27 cellular contexts compared by ENCODE assay signal in genomic region chr4:54714631-54715030, GRCh38. TPM values are rescaled to one million over a fixed set of nuclear protein-coding genes. Genes with fewer than 3 reads are reported as not detected.
DNase-seq lines count a peak whose midpoint lies in the region; ATAC-seq and TF ChIP-seq lines count a peak whose summit lies in the region.
"Had no signal": no experiment of that assay in that cellular context is flagged by ENCODE, and none has a peak within 500 bp of the region (broad histone marks: within the 10 kb centered on the region; RNA-seq: fewer than 3 reads in every experiment).

No MANE protein-coding gene starts in this region.

- no peak overlapping the region for H3K4me3 Mint-ChIP-seq in nephron progenitor cell
- no peak overlapping the region for H3K4me3 Mint-ChIP-seq in stimulated activated effector memory CD8-positive, alpha-beta T cell treated with anti-CD3 and anti-CD28 coated beads, Interleukin-12 subunit alpha, Interleukin-12 subunit beta, amount 100 ng/mL, for 72 hours
- no peak overlapping the region for H3K4me3 Mint-ChIP-seq in activated T-cell treated with anti-CD3 and anti-CD28 coated beads, Interleukin-2, amount 50 U/mL, for 72 hours
- H3K4me3 Mint-ChIP-seq in activated CD4-positive, alpha-beta memory T cell treated with anti-CD3 and anti-CD28 coated beads, Interleukin-2, amount 10 ng/mL, durations not matched to agents 7 days and 5 days, result no peak overlapping the region
- H3K4me3 Mint-ChIP-seq: CD14-positive monocyte; CD4-positive, alpha-beta memory T cell; CD4-positive, CD25-positive, alpha-beta regulatory T cell; CD8-positive, alpha-beta memory T cell had no signal

- DNase-seq in NCI-H69 (lab: John Stamatoyannopoulos, UW), result peak; percentile 35
- DNase-seq in SK-MEL-5 (ENCODE audit: low read depth, low spot score), result peak; percentile 78
- DNase-seq in left kidney (ENCODE audit: low read depth, low spot score), result peak; percentile 25
- no peak for DNase-seq in nephron progenitor cell
- no peak for DNase-seq in stimulated activated effector memory CD8-positive, alpha-beta T cell treated with anti-CD3 and anti-CD28 coated beads, Interleukin-12 subunit alpha, Interleukin-12 subunit beta, amount 100 ng/mL, for 72 hours (ENCODE audit: low spot score in 2 of 2)
- no peak for DNase-seq in activated T-cell treated with anti-CD3 and anti-CD28 coated beads, Interleukin-2, amount 50 U/mL, for 72 hours
- no peak for DNase-seq in stimulated activated CD4-positive, alpha-beta T cell treated with anti-CD3 and anti-CD28 coated beads, Interleukin-15, amount 100 ng/mL, for 24 hours
- DNase-seq in activated CD4-positive, alpha-beta memory T cell treated with anti-CD3 and anti-CD28 coated beads, Interleukin-2, amount 10 ng/mL, durations not matched to agents 7 days and 5 days, result no peak
- DNase-seq: 8988T; ACHN; BE2C; C1 segment of cervical spinal cord; CD4-positive, alpha-beta memory T cell; CD4-positive, CD25-positive, alpha-beta regulatory T cell; CD8-positive, alpha-beta memory T cell; COR-L47; DMS 273 treated with DMSO at 0.1 percent for 48 hours; DMS153; DMS53; DMS79; DND-41; EL; GDM1 had no signal

- peak overlapping the region; percentile 70 for H3K27ac Mint-ChIP-seq in nephron progenitor cell
- no peak overlapping the region for H3K27ac Mint-ChIP-seq in stimulated activated effector memory CD8-positive, alpha-beta T cell treated with anti-CD3 and anti-CD28 coated beads, Interleukin-12 subunit alpha, Interleukin-12 subunit beta, amount 100 ng/mL, for 72 hours
- H3K27ac Mint-ChIP-seq in activated T-cell treated with anti-CD3 and anti-CD28 coated beads, Interleukin-2, amount 50 U/mL, for 72 hours, result no peak overlapping the region
- no peak overlapping the region for H3K27ac Mint-ChIP-seq in activated CD4-positive, alpha-beta memory T cell treated with anti-CD3 and anti-CD28 coated beads, Interleukin-2, amount 10 ng/mL, durations not matched to agents 7 days and 5 days
- H3K27ac Mint-ChIP-seq: CD14-positive monocyte; CD4-positive, alpha-beta memory T cell; CD8-positive, alpha-beta memory T cell had no signal

- H3K9me3 Mint-ChIP-seq in nephron progenitor cell, result no peaks in the 10 kb centered on the region
- no peaks in the 10 kb centered on the region for H3K9me3 Mint-ChIP-seq in stimulated activated effector memory CD8-positive, alpha-beta T cell treated with anti-CD3 and anti-CD28 coated beads, Interleukin-12 subunit alpha, Interleukin-12 subunit beta, amount 100 ng/mL, for 72 hours
- H3K9me3 Mint-ChIP-seq in activated T-cell treated with anti-CD3 and anti-CD28 coated beads, Interleukin-2, amount 50 U/mL, for 72 hours, result no peaks in the 10 kb centered on the region
- no peaks in the 10 kb centered on the region for H3K9me3 Mint-ChIP-seq in activated CD4-positive, alpha-beta memory T cell treated with anti-CD3 and anti-CD28 coated beads, Interleukin-2, amount 10 ng/mL, durations not matched to agents 7 days and 5 days
- H3K9me3 Mint-ChIP-seq: CD8-positive, alpha-beta memory T cell had no signal

- ATAC-seq in stimulated activated effector memory CD8-positive, alpha-beta T cell treated with anti-CD3 and anti-CD28 coated beads, Interleukin-12 subunit alpha, Interleukin-12 subunit beta, amount 100 ng/mL, for 72 hours, result no peak
- no peak for ATAC-seq in activated T-cell treated with anti-CD3 and anti-CD28 coated beads, Interleukin-2, amount 50 U/mL, for 72 hours (replicated peaks in 1 of 2)
- ATAC-seq: GM12878 had no signal

- POLR2A ChIA-PET in activated CD4-positive, alpha-beta memory T cell treated with anti-CD3 and anti-CD28 coated beads, Interleukin-2, amount 10 ng/mL, durations not matched to agents 7 days and 5 days (lab: Charles Lee), result no interaction called here

- H3K36me3 Mint-ChIP-seq in nephron progenitor cell (ENCODE audit: low read depth), result peaks cover 26% of the 10 kb centered on the region
- H3K36me3 Mint-ChIP-seq in stimulated activated effector memory CD8-positive, alpha-beta T cell treated with anti-CD3 and anti-CD28 coated beads, Interleukin-12 subunit alpha, Interleukin-12 subunit beta, amount 100 ng/mL, for 72 hours, result no peaks in the 10 kb centered on the region
- H3K36me3 Mint-ChIP-seq in activated T-cell treated with anti-CD3 and anti-CD28 coated beads, Interleukin-2, amount 50 U/mL, for 72 hours (ENCODE audit: insufficient read depth in 2 of 2), result no peaks in the 10 kb centered on the region
- no peaks in the 10 kb centered on the region for H3K36me3 Mint-ChIP-seq in activated CD4-positive, alpha-beta memory T cell treated with anti-CD3 and anti-CD28 coated beads, Interleukin-2, amount 10 ng/mL, durations not matched to agents 7 days and 5 days (ENCODE audit: low read depth)
- H3K36me3 Mint-ChIP-seq: CD14-positive monocyte; CD4-positive, alpha-beta memory T cell; CD4-positive, CD25-positive, alpha-beta regulatory T cell; CD8-positive, alpha-beta memory T cell had no signal

- no peak for TF ChIP-seq CTCF in nephron progenitor cell (IDR thresholded peaks at IDR 0.05)

- H3K27me3 Mint-ChIP-seq in nephron progenitor cell (ENCODE audit: low read depth, poor library complexity), result no peaks in the 10 kb centered on the region
- H3K27me3 Mint-ChIP-seq in activated T-cell treated with anti-CD3 and anti-CD28 coated beads, Interleukin-2, amount 50 U/mL, for 72 hours (ENCODE audit: low read depth), result no peaks in the 10 kb centered on the region
- H3K27me3 Mint-ChIP-seq in activated CD4-positive, alpha-beta memory T cell treated with anti-CD3 and anti-CD28 coated beads, Interleukin-2, amount 10 ng/mL, durations not matched to agents 7 days and 5 days, result no peaks in the 10 kb centered on the region
- H3K27me3 Mint-ChIP-seq: CD4-positive, CD25-positive, alpha-beta regulatory T cell; CD8-positive, alpha-beta memory T cell had no signal

- in situ Hi-C loops in SK-MEL-5 (cut with HindIII; ENCODE audit: low pct_unique_long_range_greater_than_20kb, low sequenced_read_pairs), result no loop called here

- CTCF ChIA-PET in activated CD4-positive, alpha-beta memory T cell treated with anti-CD3 and anti-CD28 coated beads, Interleukin-2, amount 10 ng/mL, durations not matched to agents 7 days and 5 days (lab: Charles Lee), result no interaction called here

- H3K4me1 Mint-ChIP-seq in nephron progenitor cell, result no peaks in the 10 kb centered on the region
- H3K4me1 Mint-ChIP-seq in stimulated activated effector memory CD8-positive, alpha-beta T cell treated with anti-CD3 and anti-CD28 coated beads, Interleukin-12 subunit alpha, Interleukin-12 subunit beta, amount 100 ng/mL, for 72 hours, result peaks cover 9% of the 10 kb centered on the region
- peaks cover 9% of the 10 kb centered on the region for H3K4me1 Mint-ChIP-seq in activated T-cell treated with anti-CD3 and anti-CD28 coated beads, Interleukin-2, amount 50 U/mL, for 72 hours (ENCODE audit: low read depth)
- H3K4me1 Mint-ChIP-seq in activated CD4-positive, alpha-beta memory T cell treated with anti-CD3 and anti-CD28 coated beads, Interleukin-2, amount 10 ng/mL, durations not matched to agents 7 days and 5 days, result peaks cover 10% of the 10 kb centered on the region

RNA-seq across cellular contexts. Expression of gene KIT, which starts 56.9 kb away (rescaled TPM):
- total RNA-seq in SK-MEL-5 (2014; rRNA removed; shearing (Covaris generic)), result 0.24 and 0.96 TPM in 2 replicates
- 0.05 and 0.08 TPM in 2 replicates for polyA plus RNA-seq in SK-MEL-5 (2015; cell fraction: cytosol; rRNA removed)
- polyA plus RNA-seq in SK-MEL-5 (2015; cell fraction: nucleus; rRNA removed), result 0.14 and 0.22 TPM in 2 replicates
- total RNA-seq in activated T-cell treated with anti-CD3 and anti-CD28 coated beads, Interleukin-2, amount 50 U/mL, for 72 hours, result under 1 TPM; 0.07 to 0.22 TPM
- under 1 TPM; 0.65 to 0.73 TPM for total RNA-seq in activated CD4-positive, alpha-beta memory T cell treated with anti-CD3 and anti-CD28 coated beads, Interleukin-2, amount 10 ng/mL, durations not matched to agents 7 days and 5 days
- total RNA-seq: Daoy, G401, GM12878 had no signal
- polyA plus RNA-seq: CD14-positive monocyte; CD4-positive, CD25-positive, alpha-beta regulatory T cell had no signal

Comparison
In these comparisons a context has a peak if more than half of its experiments do, and no peak if none do; other contexts are left out.
1. DNase-seq: peak in NCI-H69 (single experiment), SK-MEL-5 (single experiment) and left kidney (single experiment); none in nephron progenitor cell (single experiment), stimulated activated effector memory CD8-positive, alpha-beta T cell treated with anti-CD3 and anti-CD28 coated beads, Interleukin-12 subunit alpha, Interleukin-12 subunit beta, amount 100 ng/mL, for 72 hours (0 of 2), activated T-cell treated with anti-CD3 and anti-CD28 coated beads, Interleukin-2, amount 50 U/mL, for 72 hours (0 of 2), stimulated activated CD4-positive, alpha-beta T cell treated with anti-CD3 and anti-CD28 coated beads, Interleukin-15, amount 100 ng/mL, for 24 hours (single experiment) and activated CD4-positive, alpha-beta memory T cell treated with anti-CD3 and anti-CD28 coated beads, Interleukin-2, amount 10 ng/mL, durations not matched to agents 7 days and 5 days (single experiment).